ENCODE assay signal across 16 cellular contexts in genomic region chr5:8517461-8517860, GRCh38.
DNase-seq lines count a peak whose midpoint lies in the region; ATAC-seq lines count a peak whose summit lies in the region.
"Had no signal": no experiment of that assay in that cellular context is flagged by ENCODE, and none has a peak within 500 bp of the region (broad histone marks: within the 10 kb centered on the region; RNA-seq: fewer than 3 reads in every experiment).

No MANE protein-coding gene starts in this region.

- DNase-seq in EL, result peak; percentile 23
- peak; percentile 27 for DNase-seq in LHCN-M2 (ENCODE audit: low read depth)
- peak; percentile 95 for DNase-seq in SKM-1 treated with dmso at 0.1 percent for 144 hours (lab: John Stamatoyannopoulos, UW; ENCODE audit: unreplicated experiment)
- DNase-seq in glomerular visceral epithelial cell (ENCODE audit: extremely low spot score), result peak; percentile 9
- DNase-seq in NCI-H187 (lab: John Stamatoyannopoulos, UW), result no peak
- DNase-seq in NCI-H2171 treated with DMSO at 0.1 percent for 48 hours (lab: John Stamatoyannopoulos, UW), result no peak
- DNase-seq: activated CD4-positive, alpha-beta T cell treated with anti-CD3 and anti-CD28 coated beads for 48 hours; activated T-cell treated with anti-CD3 and anti-CD28 coated beads, Interleukin-2, amount 50 U/mL, for 24 hours; COR-L47; gastrocnemius medialis; Karpas-422; NCI-H2029 treated with DMSO at 0.1 percent for 48 hours; NCI-H526 treated with DMSO at 0.1 percent for 48 hours had no signal

- ATAC-seq in HG02610 (IDR thresholded peaks at IDR 0.05; ENCODE audit: unreplicated experiment), result no peak
- no peak for ATAC-seq in HG02763 (IDR thresholded peaks at IDR 0.05; ENCODE audit: unreplicated experiment)
- ATAC-seq: activated naive CD4-positive, alpha-beta T cell treated with anti-CD3 and anti-CD28 coated beads, Interleukin-2, amount 50 U/mL, for 72 hours; gastrocnemius medialis had no signal

Comparison
In these comparisons a context has a peak if more than half of its experiments do, and no peak if none do; other contexts are left out.
1. DNase-seq: peak in EL (single experiment), LHCN-M2 (single experiment), SKM-1 treated with dmso at 0.1 percent for 144 hours (single experiment) and glomerular visceral epithelial cell (single experiment); none in NCI-H187 (0 of 2) and NCI-H2171 treated with DMSO at 0.1 percent for 48 hours (single experiment).